In the genomic region with DNA sequence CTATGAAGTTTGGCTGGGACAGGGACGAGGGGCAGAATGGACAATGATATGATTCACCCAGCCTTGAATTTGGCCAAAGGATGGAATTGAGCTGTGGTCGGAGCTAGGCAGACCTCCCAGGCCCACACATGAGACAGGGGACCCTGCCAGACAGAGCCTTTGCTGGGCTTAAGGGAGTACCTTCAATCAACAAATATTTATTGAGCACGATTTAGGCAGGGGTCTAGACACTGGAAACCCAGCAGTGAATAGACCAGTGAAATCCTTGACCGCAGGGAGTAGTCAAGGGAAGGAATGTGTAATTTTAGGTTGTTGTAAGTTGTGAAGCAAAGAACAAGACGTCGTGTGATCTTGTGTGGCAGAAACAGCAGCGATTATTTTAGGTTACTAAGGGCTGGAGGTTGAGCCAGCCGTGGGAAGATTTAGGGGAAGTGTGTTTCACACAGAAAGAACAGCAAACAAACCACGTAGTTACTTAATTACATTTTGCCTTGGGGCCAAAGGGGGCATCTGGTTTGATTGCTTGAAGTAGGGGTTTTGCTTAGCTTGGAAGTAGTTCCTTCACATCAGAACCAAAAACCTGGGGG, we compare ENCODE assay signal across 9 cellular contexts. TPM values are rescaled to one million over a fixed set of nuclear protein-coding genes. Genes with fewer than 3 reads are reported as not detected.
DNase-seq lines count a peak whose midpoint lies in the region; ATAC-seq, FAIRE-seq and TF ChIP-seq lines count a peak whose summit lies in the region.
"Had no signal": no experiment of that assay in that cellular context is flagged by ENCODE, and none has a peak within 500 bp of the region (broad histone marks: within the 10 kb centered on the region; RNA-seq: fewer than 3 reads in every experiment).

No MANE protein-coding gene starts in this region.

- in situ Hi-C loops in HepG2 (cut with HindIII; ENCODE audit: extremely low pct_ligation_motif_present, low pct_unique_long_range_greater_than_20kb) = no loop called here

- POLR2A ChIA-PET in HepG2 (lab: Yijun Ruan, JAX) = interaction anchor here (0.9 kb wide), 1 partner anchor 37 kb away, joined by 3 read pairs; no protein-coding TSS in a partner anchor

- TF ChIP-seq RAD21 in HepG2 (CRISPR knock-in tag; IDR thresholded peaks at IDR 0.05) = no peak

- H3K4me1 ChIP-seq in NT2/D1 (ENCODE audit: insufficient read depth, insufficient read length) = peaks cover 9% of the 10 kb centered on the region
- peaks cover 28% of the 10 kb centered on the region for H3K4me1 ChIP-seq in HepG2 (ENCODE audit: insufficient read depth, low read length)

- TF ChIP-seq EP300 in HepG2 (IDR thresholded peaks at IDR 0.05; ENCODE audit: low read depth in 2 of 2, low read length in 2 of 2) = no peak
- TF ChIP-seq EP300 in HepG2 (CRISPR knock-in tag; IDR thresholded peaks at IDR 0.05; ENCODE audit: borderline replicate concordance) = no peak

- peak overlapping the region; percentile 92 for H3K27ac ChIP-seq in adipose tissue (ENCODE audit: low read depth, low read length)
- H3K27ac ChIP-seq in HepG2 (ENCODE audit: extremely low read length, insufficient read depth, low read length) = no peak overlapping the region

- peak overlapping the region; percentile 94 for H3K4me3 ChIP-seq in NT2/D1 (ENCODE audit: insufficient read length, low read depth)
- peak overlapping the region in 1 of 3 experiments; percentile 92; a peak in 2 of 6 replicates for H3K4me3 ChIP-seq in HepG2 (replicated peaks in 1 of 3; ENCODE audit: insufficient read depth in 1 of 3, low read depth in 2 of 3, low read length in 3 of 3)

- H3K27me3 ChIP-seq in NT2/D1 (ENCODE audit: insufficient read depth, insufficient read length) (no peaks in the 10 kb centered on the region), HepG2 (ENCODE audit: control insufficient read depth in 1 of 2, insufficient read depth in 2 of 2, low read length in 2 of 2) (peaks cover 2 to 17% of the 10 kb centered on the region in 2 experiments; a peak in 4 of 5 replicates)

- WGBS in adipose tissue, 3 donors = 15 to 32% (median 24%) methylated on average over 9 of the region's 9 CpGs
- 16% methylated on average over 9 of the region's 9 CpGs for WGBS in HepG2 (ENCODE audit: low lambda C conversion rate)

- H3K9me3 ChIP-seq in NT2/D1 (ENCODE audit: insufficient read depth, low read length) (peaks cover 7% of the 10 kb centered on the region; the same call in 1 of the 2 replicates), HepG2 (ENCODE audit: low read length) (no peaks in the 10 kb centered on the region)

- no TSS peak for BruUV-seq in HepG2 (replicated peaks; lab: Mats Ljungman, UMichigan)

- CTCF ChIA-PET in HepG2 (lab: Yijun Ruan, JAX; ENCODE audit: low intra/inter-chr PET ratio, low total read pairs) = no interaction called here

- intact Hi-C loops in HepG2 (cut with micrococcal nuclease; ENCODE audit: unreplicated experiment) = no loop called here

- TF ChIP-seq CTCF in HepG2 (CRISPR knock-in tag; IDR thresholded peaks at IDR 0.05) = no peak

- H3K36me3 ChIP-seq in NT2/D1 (ENCODE audit: insufficient read depth, insufficient read length, low read length) (peaks cover 6% of the 10 kb centered on the region), HepG2 (replicated peaks in 1 of 2; ENCODE audit: control insufficient read depth in 1 of 2, insufficient read depth in 2 of 2, low read length in 2 of 2) (no peaks in the 10 kb centered on the region)

- no peaks in the 10 kb centered on the region for H4K20me1 ChIP-seq in HepG2 (ENCODE audit: insufficient read depth, low read length)

- no peak for TF ChIP-seq POLR2A in HepG2 (IDR thresholded peaks at IDR 0.05; ENCODE audit: insufficient read depth in 1 of 2, low read depth in 2 of 2, low read length in 2 of 2)

- peak; percentile 21; the same call in 2 of the 3 replicates for ATAC-seq in HepG2

- DNase-seq in NCI-H146 (lab: John Stamatoyannopoulos, UW) (peak; percentile 21), NCI-H146 treated with DMSO at 0.1 percent for 48 hours (lab: John Stamatoyannopoulos, UW; ENCODE audit: unreplicated experiment) (no peak), NT2/D1 (ENCODE audit: low read depth, low spot score) (no peak), HepG2 (ENCODE audit: low spot score) (no peak), superior temporal gyrus (ENCODE audit: extremely low spot score) (peak; percentile 13), NCI-H2227 treated with DMSO at 0.1 percent for 48 hours (lab: John Stamatoyannopoulos, UW) (no peak), OCI-M2 (lab: John Stamatoyannopoulos, UW; ENCODE audit: unreplicated experiment) (no peak)

- no peak overlapping the region for H2AFZ ChIP-seq in HepG2 (ENCODE audit: low read length)

- H3K79me2 ChIP-seq in HepG2 (ENCODE audit: insufficient read depth, low read length) = no peaks in the 10 kb centered on the region

- no peak for FAIRE-seq in HepG2 (lab: Jason Lieb, UNC)
- FAIRE-seq: A204.1 had no signal

- H3K9ac ChIP-seq in NT2/D1 (ENCODE audit: insufficient read length, low read depth) (peak overlapping the region; percentile 42), HepG2 (ENCODE audit: insufficient read depth, low read depth, low read length) (no peak overlapping the region; the same call in 1 of the 2 replicates)

- H3K4me2 ChIP-seq in HepG2 (ENCODE audit: low read depth, low read length) = peak overlapping the region; percentile 84

RNA-seq across cellular contexts. Expression of a gene that starts 16.9 kb away (rescaled TPM):
- 10 to 100 TPM in 1 of 3 donors, 1 to 10 TPM in 1, not detected in 1; 5.4 to 37.3 TPM for polyA plus RNA-seq in adipose tissue
- total RNA-seq in HepG2 (2016; rRNA removed; fragmentation: Illumina TruSeq; extraction: Trizol) = 76.8 and 82.9 TPM in 2 replicates
- total RNA-seq in HepG2 (2016; cell fraction: cytosol; rRNA removed; fragmentation: Illumina TruSeq; extraction: Trizol; ENCODE audit: low read depth) = 118 and 125 TPM in 2 replicates
- 76.9 and 81.0 TPM in 2 replicates for total RNA-seq in HepG2 (2016; cell fraction: insoluble cytoplasmic fraction; rRNA removed; fragmentation: Illumina TruSeq; extraction: Trizol)
- 155 and 171 TPM in 2 replicates for total RNA-seq in HepG2 (2016; cell fraction: membrane; rRNA removed; fragmentation: Illumina TruSeq; extraction: Trizol)
- 20.9 and 33.5 TPM in 2 replicates for total RNA-seq in HepG2 (2016; cell fraction: nucleus; rRNA removed; fragmentation: Illumina TruSeq; extraction: Trizol)
- polyA plus RNA-seq in HepG2 (2011; rRNA removed) = 6.3 and 11.0 TPM in 2 replicates
- polyA plus RNA-seq in HepG2 (2011; cell fraction: cytosol; rRNA removed) = 9.9 and 10.4 TPM in 2 replicates
- 5.0 and 7.5 TPM in 2 replicates for polyA plus RNA-seq in HepG2 (2011; cell fraction: nucleus; rRNA removed)
- 15.7 and 24.8 TPM in 2 replicates for polyA plus RNA-seq in HepG2 (2012)
- 112 and 122 TPM in 2 replicates for polyA plus RNA-seq in HepG2 (2016; cell fraction: cytosol; fragmentation: Illumina TruSeq; extraction: Trizol; ENCODE audit: low read depth)
- polyA plus RNA-seq in HepG2 (2016; cell fraction: insoluble cytoplasmic fraction; fragmentation: Illumina TruSeq; extraction: Trizol; ENCODE audit: low read depth) = 68.0 and 75.6 TPM in 2 replicates
- polyA plus RNA-seq in HepG2 (2016; cell fraction: membrane; fragmentation: Illumina TruSeq; extraction: Trizol; ENCODE audit: low read depth) = 140 and 148 TPM in 2 replicates
- polyA plus RNA-seq in HepG2 (2016; cell fraction: nucleus; fragmentation: Illumina TruSeq; extraction: Trizol; ENCODE audit: insufficient read depth, low read depth) = 52.2 and 56.2 TPM in 2 replicates
- polyA minus RNA-seq in HepG2 (2011; rRNA and poly(A)+ RNA removed; ENCODE audit: low replicate concordance) = 5.0 and 16.3 TPM in 2 replicates
- polyA minus RNA-seq in HepG2 (2011; cell fraction: cytosol; rRNA and poly(A)+ RNA removed) = 3.0 and 5.1 TPM in 2 replicates
- 1.2 and 3.2 TPM in 2 replicates for polyA minus RNA-seq in HepG2 (2011; cell fraction: nucleus; rRNA and poly(A)+ RNA removed)

RNA-seq across cellular contexts. Expression of a gene that starts 21.4 kb away (rescaled TPM):
- polyA plus RNA-seq in adipose tissue (10 to 100 TPM; 32.4 to 68.7 (median 62.9) TPM), HepG2 (2011; rRNA removed) (5.6 and 7.2 TPM in 2 replicates)
- total RNA-seq in HepG2 (2016; rRNA removed; fragmentation: Illumina TruSeq; extraction: Trizol) = 2.3 and 2.4 TPM in 2 replicates
- total RNA-seq in HepG2 (2016; cell fraction: cytosol; rRNA removed; fragmentation: Illumina TruSeq; extraction: Trizol; ENCODE audit: low read depth) = 1.2 and 2.2 TPM in 2 replicates
- total RNA-seq in HepG2 (2016; cell fraction: insoluble cytoplasmic fraction; rRNA removed; fragmentation: Illumina TruSeq; extraction: Trizol) = 1.5 and 2.5 TPM in 2 replicates
- 3.0 and 3.4 TPM in 2 replicates for total RNA-seq in HepG2 (2016; cell fraction: membrane; rRNA removed; fragmentation: Illumina TruSeq; extraction: Trizol)
- total RNA-seq in HepG2 (2016; cell fraction: nucleus; rRNA removed; fragmentation: Illumina TruSeq; extraction: Trizol) = 3.2 and 3.4 TPM in 2 replicates
- 5.4 and 5.7 TPM in 2 replicates for polyA plus RNA-seq in HepG2 (2011; cell fraction: cytosol; rRNA removed)
- polyA plus RNA-seq in HepG2 (2011; cell fraction: nucleus; rRNA removed) = 11.3 and 11.8 TPM in 2 replicates
- polyA plus RNA-seq in HepG2 (2012) = 5.9 and 8.2 TPM in 2 replicates
- 2.5 and 2.6 TPM in 2 replicates for polyA plus RNA-seq in HepG2 (2016; cell fraction: cytosol; fragmentation: Illumina TruSeq; extraction: Trizol; ENCODE audit: low read depth)
- 1.9 and 2.2 TPM in 2 replicates for polyA plus RNA-seq in HepG2 (2016; cell fraction: insoluble cytoplasmic fraction; fragmentation: Illumina TruSeq; extraction: Trizol; ENCODE audit: low read depth)
- polyA plus RNA-seq in HepG2 (2016; cell fraction: membrane; fragmentation: Illumina TruSeq; extraction: Trizol; ENCODE audit: low read depth) = 4.7 and 5.1 TPM in 2 replicates
- 8.1 and 8.5 TPM in 2 replicates for polyA plus RNA-seq in HepG2 (2016; cell fraction: nucleus; fragmentation: Illumina TruSeq; extraction: Trizol; ENCODE audit: insufficient read depth, low read depth)
- polyA minus RNA-seq in HepG2 (2011; rRNA and poly(A)+ RNA removed; ENCODE audit: low replicate concordance) = 13.9 and 134 TPM in 2 replicates
- polyA minus RNA-seq in HepG2 (2011; cell fraction: cytosol; rRNA and poly(A)+ RNA removed) = 5.3 and 8.4 TPM in 2 replicates
- polyA minus RNA-seq in HepG2 (2011; cell fraction: nucleus; rRNA and poly(A)+ RNA removed) = 5.4 and 9.6 TPM in 2 replicates

RNA-seq across cellular contexts. Expression of a gene that starts 35.2 kb away (rescaled TPM):
- polyA plus RNA-seq in adipose tissue = 10 to 100 TPM in 2 of 3 donors, 1 to 10 TPM in 1; 6.3 to 24.3 (median 22.2) TPM
- 4.8 and 5.4 TPM in 2 replicates for total RNA-seq in HepG2 (2016; rRNA removed; fragmentation: Illumina TruSeq; extraction: Trizol)
- 4.1 and 5.0 TPM in 2 replicates for total RNA-seq in HepG2 (2016; cell fraction: cytosol; rRNA removed; fragmentation: Illumina TruSeq; extraction: Trizol; ENCODE audit: low read depth)
- 4.8 and 5.1 TPM in 2 replicates for total RNA-seq in HepG2 (2016; cell fraction: insoluble cytoplasmic fraction; rRNA removed; fragmentation: Illumina TruSeq; extraction: Trizol)
- total RNA-seq in HepG2 (2016; cell fraction: membrane; rRNA removed; fragmentation: Illumina TruSeq; extraction: Trizol) = 7.2 and 8.5 TPM in 2 replicates
- 2.6 and 3.2 TPM in 2 replicates for total RNA-seq in HepG2 (2016; cell fraction: nucleus; rRNA removed; fragmentation: Illumina TruSeq; extraction: Trizol)
- 8.0 and 8.6 TPM in 2 replicates for polyA plus RNA-seq in HepG2 (2011; rRNA removed)
- 9.2 and 13.0 TPM in 2 replicates for polyA plus RNA-seq in HepG2 (2011; cell fraction: cytosol; rRNA removed)
- 7.4 and 7.6 TPM in 2 replicates for polyA plus RNA-seq in HepG2 (2011; cell fraction: nucleus; rRNA removed)
- polyA plus RNA-seq in HepG2 (2012) = 2.5 and 6.6 TPM in 2 replicates
- 6.2 and 7.7 TPM in 2 replicates for polyA plus RNA-seq in HepG2 (2016; cell fraction: cytosol; fragmentation: Illumina TruSeq; extraction: Trizol; ENCODE audit: low read depth)
- polyA plus RNA-seq in HepG2 (2016; cell fraction: insoluble cytoplasmic fraction; fragmentation: Illumina TruSeq; extraction: Trizol; ENCODE audit: low read depth) = 6.3 and 8.0 TPM in 2 replicates
- 8.2 and 8.7 TPM in 2 replicates for polyA plus RNA-seq in HepG2 (2016; cell fraction: membrane; fragmentation: Illumina TruSeq; extraction: Trizol; ENCODE audit: low read depth)
- polyA plus RNA-seq in HepG2 (2016; cell fraction: nucleus; fragmentation: Illumina TruSeq; extraction: Trizol; ENCODE audit: insufficient read depth, low read depth) = 11.5 and 12.4 TPM in 2 replicates
- 7.8 and 7.9 TPM in 2 replicates for polyA minus RNA-seq in HepG2 (2011; rRNA and poly(A)+ RNA removed; ENCODE audit: low replicate concordance)
- 1.8 and 2.3 TPM in 2 replicates for polyA minus RNA-seq in HepG2 (2011; cell fraction: cytosol; rRNA and poly(A)+ RNA removed)
- 0.39 and 0.87 TPM in 2 replicates for polyA minus RNA-seq in HepG2 (2011; cell fraction: nucleus; rRNA and poly(A)+ RNA removed)

RNA-seq across cellular contexts. Expression of a gene that starts 38.2 kb away (rescaled TPM):
- polyA plus RNA-seq in adipose tissue (10 to 100 TPM; 14.8 to 17.5 (median 15.2) TPM), HepG2 (2011; rRNA removed) (9.1 and 12.7 TPM in 2 replicates)
- 10.2 and 11.7 TPM in 2 replicates for total RNA-seq in HepG2 (2016; rRNA removed; fragmentation: Illumina TruSeq; extraction: Trizol)
- 2.3 and 3.1 TPM in 2 replicates for total RNA-seq in HepG2 (2016; cell fraction: cytosol; rRNA removed; fragmentation: Illumina TruSeq; extraction: Trizol; ENCODE audit: low read depth)
- total RNA-seq in HepG2 (2016; cell fraction: insoluble cytoplasmic fraction; rRNA removed; fragmentation: Illumina TruSeq; extraction: Trizol) = 8.4 and 12.8 TPM in 2 replicates
- 3.2 and 3.9 TPM in 2 replicates for total RNA-seq in HepG2 (2016; cell fraction: membrane; rRNA removed; fragmentation: Illumina TruSeq; extraction: Trizol)
- 9.0 and 10.0 TPM in 2 replicates for total RNA-seq in HepG2 (2016; cell fraction: nucleus; rRNA removed; fragmentation: Illumina TruSeq; extraction: Trizol)
- 4.8 and 4.9 TPM in 2 replicates for polyA plus RNA-seq in HepG2 (2011; cell fraction: cytosol; rRNA removed)
- 29.3 and 32.2 TPM in 2 replicates for polyA plus RNA-seq in HepG2 (2011; cell fraction: nucleus; rRNA removed)
- polyA plus RNA-seq in HepG2 (2012) = 12.5 and 15.9 TPM in 2 replicates
- 1.9 and 2.1 TPM in 2 replicates for polyA plus RNA-seq in HepG2 (2016; cell fraction: cytosol; fragmentation: Illumina TruSeq; extraction: Trizol; ENCODE audit: low read depth)
- 11.0 and 12.8 TPM in 2 replicates for polyA plus RNA-seq in HepG2 (2016; cell fraction: insoluble cytoplasmic fraction; fragmentation: Illumina TruSeq; extraction: Trizol; ENCODE audit: low read depth)
- polyA plus RNA-seq in HepG2 (2016; cell fraction: membrane; fragmentation: Illumina TruSeq; extraction: Trizol; ENCODE audit: low read depth) = 3.0 and 4.1 TPM in 2 replicates
- 59.6 and 63.0 TPM in 2 replicates for polyA plus RNA-seq in HepG2 (2016; cell fraction: nucleus; fragmentation: Illumina TruSeq; extraction: Trizol; ENCODE audit: insufficient read depth, low read depth)
- 12.6 and 33.9 TPM in 2 replicates for polyA minus RNA-seq in HepG2 (2011; rRNA and poly(A)+ RNA removed; ENCODE audit: low replicate concordance)
- polyA minus RNA-seq in HepG2 (2011; cell fraction: cytosol; rRNA and poly(A)+ RNA removed) = 5.1 and 8.9 TPM in 2 replicates
- polyA minus RNA-seq in HepG2 (2011; cell fraction: nucleus; rRNA and poly(A)+ RNA removed) = 8.8 and 9.8 TPM in 2 replicates

RNA-seq across cellular contexts. Expression of a gene that starts 50.2 kb away (rescaled TPM):
- polyA plus RNA-seq in adipose tissue (100 to 1,000 TPM in 1 of 3 donors, 10 to 100 TPM in 2; 51.6 to 116 (median 79.9) TPM), HepG2 (2011; rRNA removed) (173 and 195 TPM in 2 replicates)
- total RNA-seq in HepG2 (2016; rRNA removed; fragmentation: Illumina TruSeq; extraction: Trizol) = 120 and 127 TPM in 2 replicates
- total RNA-seq in HepG2 (2016; cell fraction: cytosol; rRNA removed; fragmentation: Illumina TruSeq; extraction: Trizol; ENCODE audit: low read depth) = 19.6 and 21.2 TPM in 2 replicates
- total RNA-seq in HepG2 (2016; cell fraction: insoluble cytoplasmic fraction; rRNA removed; fragmentation: Illumina TruSeq; extraction: Trizol) = 113 and 122 TPM in 2 replicates
- 63.1 and 64.0 TPM in 2 replicates for total RNA-seq in HepG2 (2016; cell fraction: membrane; rRNA removed; fragmentation: Illumina TruSeq; extraction: Trizol)
- 133 and 160 TPM in 2 replicates for total RNA-seq in HepG2 (2016; cell fraction: nucleus; rRNA removed; fragmentation: Illumina TruSeq; extraction: Trizol)
- polyA plus RNA-seq in HepG2 (2011; cell fraction: cytosol; rRNA removed) = 59.6 and 75.2 TPM in 2 replicates
- 588 and 668 TPM in 2 replicates for polyA plus RNA-seq in HepG2 (2011; cell fraction: nucleus; rRNA removed)
- 153 and 159 TPM in 2 replicates for polyA plus RNA-seq in HepG2 (2012)
- polyA plus RNA-seq in HepG2 (2016; cell fraction: cytosol; fragmentation: Illumina TruSeq; extraction: Trizol; ENCODE audit: low read depth) = 18.4 and 19.6 TPM in 2 replicates
- polyA plus RNA-seq in HepG2 (2016; cell fraction: insoluble cytoplasmic fraction; fragmentation: Illumina TruSeq; extraction: Trizol; ENCODE audit: low read depth) = 178 and 216 TPM in 2 replicates
- 54.0 and 61.1 TPM in 2 replicates for polyA plus RNA-seq in HepG2 (2016; cell fraction: membrane; fragmentation: Illumina TruSeq; extraction: Trizol; ENCODE audit: low read depth)
- polyA plus RNA-seq in HepG2 (2016; cell fraction: nucleus; fragmentation: Illumina TruSeq; extraction: Trizol; ENCODE audit: insufficient read depth, low read depth) = 615 and 640 TPM in 2 replicates
- polyA minus RNA-seq in HepG2 (2011; rRNA and poly(A)+ RNA removed; ENCODE audit: low replicate concordance) = 139 and 144 TPM in 2 replicates
- polyA minus RNA-seq in HepG2 (2011; cell fraction: cytosol; rRNA and poly(A)+ RNA removed) = 65.3 and 73.2 TPM in 2 replicates
- 154 and 157 TPM in 2 replicates for polyA minus RNA-seq in HepG2 (2011; cell fraction: nucleus; rRNA and poly(A)+ RNA removed)

Comparison
In these comparisons a context has a peak if more than half of its experiments do, and no peak if none do; other contexts are left out.
1. DNase-seq: peak in NCI-H146 (single experiment) and superior temporal gyrus (single experiment); none in NCI-H146 treated with DMSO at 0.1 percent for 48 hours (single experiment), NT2/D1 (single experiment), HepG2 (single experiment), NCI-H2227 treated with DMSO at 0.1 percent for 48 hours (single experiment) and OCI-M2 (single experiment).